8 cellular contexts compared by ENCODE assay signal in the genomic region with DNA sequence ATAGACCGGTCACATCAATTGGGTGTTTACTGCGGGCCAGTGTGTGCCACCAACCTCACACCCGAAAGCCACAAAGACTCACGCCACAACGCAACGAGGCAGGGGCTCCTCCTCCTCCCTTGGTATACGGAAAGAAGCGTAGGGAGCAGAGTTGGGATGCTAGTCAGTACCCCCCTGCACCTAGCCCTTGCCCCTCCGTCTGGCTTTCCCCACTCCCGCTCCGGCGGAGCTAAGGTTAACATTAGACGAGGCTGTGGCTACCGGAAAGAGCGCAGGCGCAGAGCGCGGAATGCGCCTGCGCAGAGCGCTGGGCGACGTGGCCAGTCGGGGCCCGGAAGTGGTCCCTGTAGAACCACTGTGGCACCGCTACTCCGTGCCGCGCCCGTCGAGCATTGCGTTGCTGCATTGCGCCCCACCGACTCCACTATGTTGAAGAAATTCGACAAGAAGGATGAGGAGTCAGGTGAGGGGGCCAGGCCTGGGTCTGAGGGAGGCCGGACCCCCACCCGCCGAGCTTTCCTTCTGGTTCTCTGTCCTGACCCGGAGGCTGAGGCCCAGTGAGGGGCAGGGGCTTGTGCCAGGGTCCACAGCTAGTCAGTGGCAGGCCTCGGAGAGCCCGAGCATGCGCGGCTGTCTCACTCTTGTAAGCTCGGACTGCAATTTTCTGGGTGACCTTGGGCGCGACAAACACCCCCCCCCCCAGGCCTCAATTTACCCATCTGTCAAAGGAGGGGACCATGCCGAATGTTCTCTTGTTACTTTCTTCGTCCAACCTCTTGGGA. TPM values are rescaled to one million over a fixed set of nuclear protein-coding genes. Genes with fewer than 3 reads are reported as not detected.
DNase-seq lines count a peak whose midpoint lies in the region; ATAC-seq, FAIRE-seq and TF ChIP-seq lines count a peak whose summit lies in the region.

A gene with protein sequence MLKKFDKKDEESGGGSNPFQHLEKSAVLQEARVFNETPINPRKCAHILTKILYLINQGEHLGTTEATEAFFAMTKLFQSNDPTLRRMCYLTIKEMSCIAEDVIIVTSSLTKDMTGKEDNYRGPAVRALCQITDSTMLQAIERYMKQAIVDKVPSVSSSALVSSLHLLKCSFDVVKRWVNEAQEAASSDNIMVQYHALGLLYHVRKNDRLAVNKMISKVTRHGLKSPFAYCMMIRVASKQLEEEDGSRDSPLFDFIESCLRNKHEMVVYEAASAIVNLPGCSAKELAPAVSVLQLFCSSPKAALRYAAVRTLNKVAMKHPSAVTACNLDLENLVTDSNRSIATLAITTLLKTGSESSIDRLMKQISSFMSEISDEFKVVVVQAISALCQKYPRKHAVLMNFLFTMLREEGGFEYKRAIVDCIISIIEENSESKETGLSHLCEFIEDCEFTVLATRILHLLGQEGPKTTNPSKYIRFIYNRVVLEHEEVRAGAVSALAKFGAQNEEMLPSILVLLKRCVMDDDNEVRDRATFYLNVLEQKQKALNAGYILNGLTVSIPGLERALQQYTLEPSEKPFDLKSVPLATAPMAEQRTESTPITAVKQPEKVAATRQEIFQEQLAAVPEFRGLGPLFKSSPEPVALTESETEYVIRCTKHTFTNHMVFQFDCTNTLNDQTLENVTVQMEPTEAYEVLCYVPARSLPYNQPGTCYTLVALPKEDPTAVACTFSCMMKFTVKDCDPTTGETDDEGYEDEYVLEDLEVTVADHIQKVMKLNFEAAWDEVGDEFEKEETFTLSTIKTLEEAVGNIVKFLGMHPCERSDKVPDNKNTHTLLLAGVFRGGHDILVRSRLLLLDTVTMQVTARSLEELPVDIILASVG (plus strand): TSS at position 323 of the 782 bp plus-strand sequence. CDS start 104 bp downstream, at position 427.

- H3K4me3 Mint-ChIP-seq in T-helper 2 cell treated with Interferon-gamma antibody and Interleukin-4, amounts not matched to agents 5 μg/mL and 100 μg/mL, for 36 hours = peak within 1 kb of the TSS; percentile 99

- no peaks in the 10 kb centered on the region for H3K27me3 ChIP-seq in right atrium auricular region

- no peaks in the 10 kb centered on the region for H3K9me3 Mint-ChIP-seq in T-helper 2 cell treated with Interferon-gamma antibody and Interleukin-4, amounts not matched to agents 5 μg/mL and 100 μg/mL, for 36 hours

- peaks cover 36% of the 10 kb centered on the region for H3K4me1 Mint-ChIP-seq in T-helper 2 cell treated with Interferon-gamma antibody and Interleukin-4, amounts not matched to agents 5 μg/mL and 100 μg/mL, for 36 hours (ENCODE audit: low read depth)

- H3K27me3 Mint-ChIP-seq in T-helper 2 cell treated with Interferon-gamma antibody and Interleukin-4, amounts not matched to agents 5 μg/mL and 100 μg/mL, for 36 hours (ENCODE audit: low read depth) = no peaks in the 10 kb centered on the region

- H3K36me3 ChIP-seq in right atrium auricular region = peaks cover 26% of the 10 kb centered on the region

- peak within 1 kb of the TSS; percentile 98 for H3K27ac Mint-ChIP-seq in T-helper 2 cell treated with Interferon-gamma antibody and Interleukin-4, amounts not matched to agents 5 μg/mL and 100 μg/mL, for 36 hours

- H3K36me3 Mint-ChIP-seq in T-helper 2 cell treated with Interferon-gamma antibody and Interleukin-4, amounts not matched to agents 5 μg/mL and 100 μg/mL, for 36 hours (ENCODE audit: low read depth) = peaks cover 37% of the 10 kb centered on the region

- ATAC-seq in HG02981 (IDR thresholded peaks at IDR 0.05; ENCODE audit: unreplicated experiment) = peak; percentile 75

- peak within 1 kb of the TSS; percentile 91 to 99 for H3K4me3 ChIP-seq in right atrium auricular region

- FAIRE-seq in GM18507 (lab: Jason Lieb, UNC) (peak; percentile 88), urothelium cell line (lab: Jason Lieb, UNC) (no peak)

- H3K27ac ChIP-seq in right atrium auricular region = peak within 1 kb of the TSS; percentile 84 to 90

- no peak for TF ChIP-seq CTCF in right atrium auricular region (IDR thresholded peaks at IDR 0.05)

- DNase-seq in GM18507 (ENCODE audit: extremely low spot score, insufficient read length, low read depth) (peak; percentile 94), NCI-H2029 treated with DMSO at 0.1 percent for 48 hours (lab: John Stamatoyannopoulos, UW) (peak; percentile 40), anterior cingulate cortex (lab: John Stamatoyannopoulos, UW) (peak; percentile 37 to 91 (median 80)), right atrium auricular region (ENCODE audit: low spot score) (peak; percentile 87), putamen (ENCODE audit: low spot score) (peak; percentile 88), urothelium cell line (ENCODE audit: low spot score) (peak; percentile 97)
- peak; percentile 93 for DNase-seq in T-helper 2 cell treated with Interferon-gamma antibody and Interleukin-4, amounts not matched to agents 5 μg/mL and 100 μg/mL, for 36 hours (ENCODE audit: low spot score)

- peaks cover 0 to 36% of the 10 kb centered on the region in 2 donors for H3K4me1 ChIP-seq in right atrium auricular region

- no peaks in the 10 kb centered on the region for H3K9me3 ChIP-seq in right atrium auricular region

RNA-seq across cellular contexts. Expression of the gene that starts here (rescaled TPM):
- 10 to 100 TPM; 88.7 to 99.2 TPM for total RNA-seq in right atrium auricular region

Comparison
In these comparisons a context has a peak if more than half of its experiments do, and no peak if none do; other contexts are left out.
1. Peak in every context shown above with its lines: DNase-seq, ATAC-seq, H3K4me3 ChIP-seq and H3K27ac ChIP-seq.
2. DNase-seq: peak in every context shown above with its lines; median percentile 97 in urothelium cell line; 94 in GM18507; 93 in T-helper 2 cell treated with Interferon-gamma antibody and Interleukin-4, amounts not matched to agents 5 μg/mL and 100 μg/mL, for 36 hours; 88 in putamen; 87 in right atrium auricular region; 80 in anterior cingulate cortex; 40 in NCI-H2029 treated with DMSO at 0.1 percent for 48 hours.